ENCODE assay signal across 8 cellular contexts in genomic region chr17:79839363-79840203, GRCh38. TPM values are rescaled to one million over a fixed set of nuclear protein-coding genes. Genes with fewer than 3 reads are reported as not detected.
DNase-seq lines count a peak whose midpoint lies in the region; ATAC-seq and TF ChIP-seq lines count a peak whose summit lies in the region.

TSS of gene CBX4 (minus strand) at chr17:79839440. CDS start at chr17:79839251, 189 bp downstream.

- peaks cover 60% of the 10 kb centered on the region for H3K4me1 Mint-ChIP-seq in activated naive CD4-positive, alpha-beta T cell treated with anti-CD3 and anti-CD28 coated beads, Interleukin-2, amount 10 ng/mL, durations not matched to agents 7 days and 5 days

- in situ Hi-C loops in HAP-1 (cut with MboI; ENCODE audit: low sequenced_read_pairs), result no loop called here

- ATAC-seq in omental fat pad (ENCODE audit: low FRiP score), result peak; percentile 79

- no peaks in the 10 kb centered on the region for H3K27me3 ChIP-seq in HAP-1 (ENCODE audit: low read depth)

- H3K9me3 Mint-ChIP-seq in activated naive CD4-positive, alpha-beta T cell treated with anti-CD3 and anti-CD28 coated beads, Interleukin-2, amount 10 ng/mL, durations not matched to agents 7 days and 5 days, result no peaks in the 10 kb centered on the region

- H3K9me3 ChIP-seq in HAP-1 (no peaks in the 10 kb centered on the region), SK-N-MC (ENCODE audit: low read depth, low read length) (no peaks in the 10 kb centered on the region)

- CTCF ChIA-PET in activated naive CD4-positive, alpha-beta T cell treated with anti-CD3 and anti-CD28 coated beads, Interleukin-2, amount 10 ng/mL, durations not matched to agents 7 days and 5 days (lab: Charles Lee), result interaction anchor here (0.6 to 4.5 kb wide), 10 partner anchors 14 to 155 kb away, joined by 3 to 27 read pairs (median 6); partner anchors contain the start of gene CBX8

- peaks cover 17% of the 10 kb centered on the region for H3K4me1 ChIP-seq in HAP-1

- peaks cover 55% of the 10 kb centered on the region for H3K27me3 Mint-ChIP-seq in activated naive CD4-positive, alpha-beta T cell treated with anti-CD3 and anti-CD28 coated beads, Interleukin-2, amount 10 ng/mL, durations not matched to agents 7 days and 5 days

- H3K9ac ChIP-seq in SK-N-MC (ENCODE audit: insufficient read length), result peak within 1 kb of the TSS; percentile 75

- peak within 1 kb of the TSS; percentile 92 for H3K27ac ChIP-seq in SK-N-MC
- H3K27ac ChIP-seq in temporal lobe (ENCODE audit: low read depth, low read length), result peak within 1 kb of the TSS; percentile 91

- peaks cover 23% of the 10 kb centered on the region for H3K36me3 Mint-ChIP-seq in activated naive CD4-positive, alpha-beta T cell treated with anti-CD3 and anti-CD28 coated beads, Interleukin-2, amount 10 ng/mL, durations not matched to agents 7 days and 5 days

- H3K4me3 Mint-ChIP-seq in activated naive CD4-positive, alpha-beta T cell treated with anti-CD3 and anti-CD28 coated beads, Interleukin-2, amount 10 ng/mL, durations not matched to agents 7 days and 5 days, result peak within 1 kb of the TSS; percentile 99

- peaks cover 20% of the 10 kb centered on the region for H3K36me3 ChIP-seq in HAP-1 (replicated peaks)
- H3K36me3 ChIP-seq in SK-N-MC (ENCODE audit: insufficient read depth, low read length), result peaks cover 35% of the 10 kb centered on the region

- H3K4me3 ChIP-seq in HAP-1, result peak within 1 kb of the TSS; percentile 64
- peak within 1 kb of the TSS; percentile 87 for H3K4me3 ChIP-seq in SK-N-MC

- peak in 1 of 3 donors; percentile 79 for TF ChIP-seq CTCF in omental fat pad (IDR thresholded peaks at IDR 0.05)

- DNase-seq in ELR (ENCODE audit: low read depth), result peak; percentile 94
- DNase-seq in HAP-1 (ENCODE audit: low spot score in 2 of 2), result peak; percentile 91 to 98
- peak; percentile 94 for DNase-seq in NAMALWA (ENCODE audit: low spot score)
- DNase-seq in SK-N-MC (ENCODE audit: low read depth, low spot score), result no peak
- peak; percentile 95 for DNase-seq in activated naive CD4-positive, alpha-beta T cell treated with anti-CD3 and anti-CD28 coated beads, Interleukin-2, amount 10 ng/mL, durations not matched to agents 7 days and 5 days
- peak; percentile 96 for DNase-seq in globus pallidus (ENCODE audit: low spot score)
- DNase-seq in omental fat pad (ENCODE audit: low spot score), result peak; percentile 74

- H3K27ac Mint-ChIP-seq in activated naive CD4-positive, alpha-beta T cell treated with anti-CD3 and anti-CD28 coated beads, Interleukin-2, amount 10 ng/mL, durations not matched to agents 7 days and 5 days, result peak within 1 kb of the TSS; percentile 98

RNA-seq across cellular contexts. Expression of gene CBX4, which starts in this region (rescaled TPM):
- 10 to 100 TPM in 2 of 4 donors, 1 to 10 TPM in 2; 5.5 to 16.6 (median 10.6) TPM for total RNA-seq in omental fat pad
- 12.0 TPM for total RNA-seq in temporal lobe
